Comparison of ENCODE assay signal across 9 cellular contexts in the genomic region with DNA sequence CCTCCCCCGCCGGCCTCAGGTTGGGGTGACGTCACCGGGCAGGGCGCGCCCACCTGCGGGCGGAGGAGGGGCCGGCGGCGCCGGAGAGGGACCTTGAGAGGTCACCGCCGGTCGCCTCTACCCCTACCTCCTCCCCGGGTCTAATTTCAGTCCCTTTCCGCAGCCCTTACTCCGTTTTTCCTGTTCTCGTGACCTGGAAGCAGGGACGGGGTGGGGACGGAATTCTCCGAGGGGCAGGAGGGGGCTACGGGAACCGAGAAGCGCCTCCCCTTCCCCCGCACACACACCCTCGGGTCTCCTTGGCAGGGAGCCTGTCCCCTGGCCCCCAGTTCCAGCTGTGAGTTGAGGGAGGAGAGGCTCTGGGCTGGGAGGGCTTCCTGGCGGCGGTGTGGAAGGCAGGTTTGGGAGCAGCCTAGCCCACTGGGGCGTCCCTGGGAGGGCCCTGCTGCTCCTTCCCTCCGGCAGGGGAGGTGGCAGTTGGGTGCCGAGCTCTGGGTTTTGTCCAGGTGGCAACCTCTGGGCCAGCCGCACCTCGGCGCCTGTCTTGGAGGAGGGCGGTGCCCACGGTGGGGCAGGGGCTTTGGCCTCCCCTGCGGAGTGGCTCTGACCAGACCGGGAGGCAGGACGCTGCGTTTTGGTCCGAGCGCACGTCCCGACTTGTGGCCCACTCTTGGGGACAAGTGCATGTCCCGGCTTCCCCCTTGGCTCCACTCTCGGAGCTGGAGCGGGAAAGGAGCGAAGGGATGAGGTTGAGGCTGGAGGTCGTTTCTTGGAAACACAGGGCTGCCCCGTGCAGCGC. TPM values are rescaled to one million over a fixed set of nuclear protein-coding genes. Genes with fewer than 3 reads are reported as not detected.
A peak's percentile ranks its signal among the peaks of the same experiment; 100 is the strongest.
DNase-seq lines count a peak whose midpoint lies in the region; ATAC-seq lines count a peak whose summit lies in the region.
"Had no signal": no experiment of that assay in that cellular context is flagged by ENCODE, and none has a peak within 500 bp of the region (broad histone marks: within the 10 kb centered on the region; RNA-seq: fewer than 3 reads in every experiment).

No MANE protein-coding gene starts in this region.

- no peak overlapping the region for H3K27ac Mint-ChIP-seq in activated T-helper 17 cell treated with anti-CD3 and anti-CD28 coated beads, Interleukin-2, amount 50 U/mL, for 72 hours

- H3K9me3 ChIP-seq in HUES48 (ENCODE audit: control insufficient read depth, insufficient read depth, low read length): no peaks in the 10 kb centered on the region

- peak; percentile 16 for ATAC-seq in activated T-helper 17 cell treated with anti-CD3 and anti-CD28 coated beads, Interleukin-2, amount 50 U/mL, for 72 hours (replicated peaks)
- ATAC-seq in HG03095 (IDR thresholded peaks at IDR 0.05; ENCODE audit: unreplicated experiment) (no peak), GM21717 (IDR thresholded peaks at IDR 0.05; ENCODE audit: unreplicated experiment) (no peak), HG03432 (IDR thresholded peaks at IDR 0.05; ENCODE audit: unreplicated experiment) (no peak)

- peak overlapping the region; percentile 78 for H3K4me3 ChIP-seq in HUES48 (ENCODE audit: low read depth, low read length)

- no peaks in the 10 kb centered on the region for H3K36me3 Mint-ChIP-seq in activated T-helper 17 cell treated with anti-CD3 and anti-CD28 coated beads, Interleukin-2, amount 50 U/mL, for 72 hours (ENCODE audit: low read depth)

- H3K4me1 Mint-ChIP-seq in activated T-helper 17 cell treated with anti-CD3 and anti-CD28 coated beads, Interleukin-2, amount 50 U/mL, for 72 hours: no peaks in the 10 kb centered on the region

- DNase-seq in Daoy (ENCODE audit: low read depth) (peak; percentile 24), left kidney (ENCODE audit: low read depth, low spot score) (peak; percentile 77), 8988T (no peak)

- peak overlapping the region; percentile 76 for H3K4me3 Mint-ChIP-seq in activated T-helper 17 cell treated with anti-CD3 and anti-CD28 coated beads, Interleukin-2, amount 50 U/mL, for 72 hours

- peaks cover 15% of the 10 kb centered on the region for H3K36me3 ChIP-seq in HUES48 (ENCODE audit: control insufficient read depth, insufficient read depth, low read length)

- H3K9ac ChIP-seq in HUES48 (ENCODE audit: low read depth, low read length): no peak overlapping the region

- H3K9me3 Mint-ChIP-seq in activated T-helper 17 cell treated with anti-CD3 and anti-CD28 coated beads, Interleukin-2, amount 50 U/mL, for 72 hours: no peaks in the 10 kb centered on the region

- H3K27ac ChIP-seq in HUES48 (ENCODE audit: low read depth, low read length): peak overlapping the region; percentile 50

- H3K27me3 Mint-ChIP-seq in activated T-helper 17 cell treated with anti-CD3 and anti-CD28 coated beads, Interleukin-2, amount 50 U/mL, for 72 hours: peaks cover 7% of the 10 kb centered on the region

- peaks cover 22% of the 10 kb centered on the region for H3K4me1 ChIP-seq in HUES48 (ENCODE audit: control insufficient read depth, insufficient read depth, low read length)

- H3K27me3 ChIP-seq in HUES48 (ENCODE audit: control insufficient read depth, insufficient read depth, low read length): peaks cover 26% of the 10 kb centered on the region

RNA-seq across cellular contexts. Expression of gene SYNGR3, which starts 0.8 kb away (rescaled TPM):
- 0.29 TPM in 1 of 2 replicates, not detected in the other for total RNA-seq in Daoy (2014; rRNA removed; shearing (Covaris generic))
- total RNA-seq in activated T-helper 17 cell treated with anti-CD3 and anti-CD28 coated beads, Interleukin-2, amount 50 U/mL, for 72 hours: 1 to 10 TPM; 5.9 to 7.9 TPM

RNA-seq across cellular contexts. Expression of gene GFER, which starts 6.5 kb away (rescaled TPM):
- 22.7 and 29.7 TPM in 2 replicates for total RNA-seq in Daoy (2014; rRNA removed; shearing (Covaris generic))
- 10 to 100 TPM; 12.4 to 28.5 TPM for total RNA-seq in activated T-helper 17 cell treated with anti-CD3 and anti-CD28 coated beads, Interleukin-2, amount 50 U/mL, for 72 hours

RNA-seq across cellular contexts. Expression of gene NOXO1, which starts 9.3 kb away (rescaled TPM):
- not detected in 2 replicates for total RNA-seq in Daoy (2014; rRNA removed; shearing (Covaris generic))
- 1 to 10 TPM in 1 of 2 donors, not detected in 1; 1.0 TPM for total RNA-seq in activated T-helper 17 cell treated with anti-CD3 and anti-CD28 coated beads, Interleukin-2, amount 50 U/mL, for 72 hours
- total RNA-seq: M059J had no signal

RNA-seq across cellular contexts. Expression of gene TBL3, which starts 18.7 kb away (rescaled TPM):
- total RNA-seq in Daoy (2014; rRNA removed; shearing (Covaris generic)): 49.5 and 49.6 TPM in 2 replicates
- total RNA-seq in activated T-helper 17 cell treated with anti-CD3 and anti-CD28 coated beads, Interleukin-2, amount 50 U/mL, for 72 hours: 10 to 100 TPM; 23.0 to 37.3 TPM

RNA-seq across cellular contexts. Expression of gene ZNF598, which starts 19.1 kb away (rescaled TPM):
- total RNA-seq in Daoy (2014; rRNA removed; shearing (Covaris generic)): 19.8 and 21.6 TPM in 2 replicates
- total RNA-seq in activated T-helper 17 cell treated with anti-CD3 and anti-CD28 coated beads, Interleukin-2, amount 50 U/mL, for 72 hours: 10 to 100 TPM; 41.2 to 79.6 TPM
